16 cellular contexts compared by ENCODE assay signal in genomic region chr6:142323377-142323776, GRCh38. TPM values are rescaled to one million over a fixed set of nuclear protein-coding genes. Genes with fewer than 3 reads are reported as not detected.
DNase-seq lines count a peak whose midpoint lies in the region; ATAC-seq, FAIRE-seq and TF ChIP-seq lines count a peak whose summit lies in the region.
"Had no signal": no experiment of that assay in that cellular context is flagged by ENCODE, and none has a peak within 500 bp of the region (broad histone marks: within the 10 kb centered on the region; RNA-seq: fewer than 3 reads in every experiment).

No MANE protein-coding gene starts in this region.

- H3K27ac ChIP-seq in HepG2 (ENCODE audit: extremely low read length, insufficient read depth, low read length) (peak overlapping the region; percentile 21), right lobe of liver (no peak overlapping the region), colonic mucosa (peak overlapping the region; percentile 20)
- H3K27ac ChIP-seq: ovary, tibial nerve, VCaP had no signal

- H3K4me3 ChIP-seq in HepG2 (replicated peaks in 1 of 3; ENCODE audit: insufficient read depth in 1 of 3, low read depth in 2 of 3, low read length in 3 of 3) = no peak overlapping the region
- no peak overlapping the region for H3K4me3 ChIP-seq in right lobe of liver
- H3K4me3 ChIP-seq in colonic mucosa = no peak overlapping the region
- H3K4me3 ChIP-seq: ovary, tibial nerve had no signal

- TF ChIP-seq POLR2A in HepG2 (IDR thresholded peaks at IDR 0.05; ENCODE audit: insufficient read depth in 1 of 2, low read depth in 2 of 2, low read length in 2 of 2) (no peak), right lobe of liver (IDR thresholded peaks at IDR 0.05) (no peak)

- TF ChIP-seq CTCF in HepG2 (CRISPR knock-in tag; IDR thresholded peaks at IDR 0.05) = no peak
- TF ChIP-seq CTCF in right lobe of liver (IDR thresholded peaks at IDR 0.05) = no peak
- no peak for TF ChIP-seq CTCF in colonic mucosa (IDR thresholded peaks at IDR 0.05)

- H3K9ac ChIP-seq in HepG2 (ENCODE audit: insufficient read depth, low read depth, low read length) = no peak overlapping the region
- H3K9ac ChIP-seq in colonic mucosa (ENCODE audit: low read depth in 2 of 2, low read length in 2 of 2) = no peak overlapping the region

- ATAC-seq in HepG2 (peak; percentile 91), right lobe of liver (no peak), Right ventricle myocardium superior (ENCODE audit: poor library complexity) (no peak), HG03432 (IDR thresholded peaks at IDR 0.05; ENCODE audit: unreplicated experiment) (no peak)
- ATAC-seq: activated naive CD4-positive, alpha-beta T cell treated with anti-CD3 and anti-CD28 coated beads, Interleukin-2, amount 50 U/mL, for 72 hours had no signal

- no peaks in the 10 kb centered on the region for H3K27me3 ChIP-seq in HepG2 (ENCODE audit: control insufficient read depth in 1 of 2, insufficient read depth in 2 of 2, low read length in 2 of 2)
- no peaks in the 10 kb centered on the region for H3K27me3 ChIP-seq in right lobe of liver
- H3K27me3 ChIP-seq in colonic mucosa = no peaks in the 10 kb centered on the region
- H3K27me3 ChIP-seq: ovary, tibial nerve had no signal

- intact Hi-C loops in HepG2 (cut with micrococcal nuclease; ENCODE audit: unreplicated experiment) (no loop called here), right lobe of liver (cut with DNase I) (no loop called here), colonic mucosa (cut with DNase I) (no loop called here), Right ventricle myocardium superior (cut with DNase I) (no loop called here)

- WGBS in HepG2 (ENCODE audit: low lambda C conversion rate) = 41% methylated on average over 6 of the region's 6 CpGs
- 75% methylated on average over 6 of the region's 6 CpGs for WGBS in right lobe of liver (ENCODE audit: insufficient coverage, low coverage, low lambda C conversion rate, missing lambda C conversion rate)

- H4K20me1 ChIP-seq in HepG2 (ENCODE audit: insufficient read depth, low read length) = peaks cover 18% of the 10 kb centered on the region

- no peak overlapping the region for H2AFZ ChIP-seq in HepG2 (ENCODE audit: low read length)

- TF ChIP-seq RAD21 in HepG2 (CRISPR knock-in tag; IDR thresholded peaks at IDR 0.05) = no peak

- no TSS peak for BruUV-seq in HepG2 (replicated peaks; lab: Mats Ljungman, UMichigan)

- POLR2A ChIA-PET in HepG2 (lab: Yijun Ruan, JAX) = interaction anchor here (0.9 to 3.0 kb wide), 3 partner anchors 8 to 50 kb away, joined by 3 to 17 read pairs (median 3); partner anchors contain the start of gene ADGRG6

- H3K36me3 ChIP-seq in HepG2 (replicated peaks in 1 of 2; ENCODE audit: control insufficient read depth in 1 of 2, insufficient read depth in 2 of 2, low read length in 2 of 2) = peaks cover 10 to 32% of the 10 kb centered on the region in 2 experiments; a peak in 4 of 5 replicates
- no peaks in the 10 kb centered on the region for H3K36me3 ChIP-seq in right lobe of liver
- H3K36me3 ChIP-seq in colonic mucosa = no peaks in the 10 kb centered on the region
- H3K36me3 ChIP-seq: ovary, tibial nerve had no signal

- peak; percentile 96 for DNase-seq in HepG2 (ENCODE audit: low spot score)
- DNase-seq in right lobe of liver = no peak
- peak; percentile 90 for DNase-seq in NCI-H69 (lab: John Stamatoyannopoulos, UW)
- peak; percentile 32 for DNase-seq in colonic mucosa
- no peak for DNase-seq in activated CD4-positive, CD25-positive, alpha-beta regulatory T cell treated with anti-CD3 and anti-CD28 coated beads, Interleukin-2, amount 50 U/mL, for 72 hours
- DNase-seq in germinal center (ENCODE audit: low spot score) = no peak
- DNase-seq in Right ventricle myocardium superior = no peak
- DNase-seq: cerebellar nuclear complex, DMS 273 treated with DMSO at 0.1 percent for 48 hours, midbrain, NCI-H446 treated with DMSO at 0.1 percent for 48 hours, ovary had no signal

- TF ChIP-seq EP300 in HepG2 (IDR thresholded peaks at IDR 0.05; ENCODE audit: low read depth in 2 of 2, low read length in 2 of 2) (peak; percentile 59 to 86; a peak in 2 of 4 replicates), HepG2 (CRISPR knock-in tag; IDR thresholded peaks at IDR 0.05; ENCODE audit: borderline replicate concordance) (peak; percentile 74; the same call in 1 of the 2 replicates)

- in situ Hi-C loops in HepG2 (cut with HindIII; ENCODE audit: extremely low pct_ligation_motif_present, low pct_unique_long_range_greater_than_20kb) = no loop called here

- H3K4me1 ChIP-seq in HepG2 (ENCODE audit: insufficient read depth, low read length) = peaks cover 81% of the 10 kb centered on the region
- peaks cover 0 to 17% (median 0%) of the 10 kb centered on the region in 4 donors for H3K4me1 ChIP-seq in right lobe of liver
- peaks cover 5% of the 10 kb centered on the region for H3K4me1 ChIP-seq in colonic mucosa

- CTCF ChIA-PET in HepG2 (lab: Yijun Ruan, JAX; ENCODE audit: low intra/inter-chr PET ratio, low total read pairs) = no interaction called here

- peaks cover 100% of the 10 kb centered on the region for H3K79me2 ChIP-seq in HepG2 (ENCODE audit: insufficient read depth, low read length)

- H3K4me2 ChIP-seq in HepG2 (ENCODE audit: low read depth, low read length) = peak overlapping the region; percentile 8; the same call in 1 of the 2 replicates

- H3K9me3 ChIP-seq in HepG2 (ENCODE audit: low read length) = no peaks in the 10 kb centered on the region
- H3K9me3 ChIP-seq in right lobe of liver = no peaks in the 10 kb centered on the region
- H3K9me3 ChIP-seq in colonic mucosa = no peaks in the 10 kb centered on the region
- H3K9me3 ChIP-seq: ovary, tibial nerve had no signal

- no peak for FAIRE-seq in HepG2 (lab: Jason Lieb, UNC)

TF ChIP-seq in HepG2, 621 proteins besides CTCF, POLR2A, EP300 and RAD21 (continues in another document):
- no peak for TF ChIP-seq TMF1 (CRISPR knock-in tag; IDR thresholded peaks at IDR 0.05; ENCODE audit: low read depth)
- no peak for TF ChIP-seq FUBP1 (CRISPR knock-in tag; IDR thresholded peaks at IDR 0.05; ENCODE audit: borderline replicate concordance)
- 0 out of 2 replicates have a peak, but pooled peaks have one; percentile 34 for TF ChIP-seq HMG20B (CRISPR knock-in tag; conservative IDR thresholded peaks at IDR 0.05)
- no peak for TF ChIP-seq ZNF660 (CRISPR knock-in tag; IDR thresholded peaks at IDR 0.05; ENCODE audit: borderline replicate concordance, low read depth)
- no peak for TF ChIP-seq ZNF564 (CRISPR knock-in tag; IDR thresholded peaks at IDR 0.05)
- TF ChIP-seq ZC3H4 (CRISPR knock-in tag; IDR thresholded peaks at IDR 0.05; ENCODE audit: borderline replicate concordance) = no peak
- no peak for TF ChIP-seq NFE2L1 (CRISPR knock-in tag; IDR thresholded peaks at IDR 0.05; ENCODE audit: borderline replicate concordance)

RNA-seq across cellular contexts. Expression of gene ADGRG6, which starts 21.6 kb away (rescaled TPM):
- 83.6 and 129 TPM in 2 replicates for total RNA-seq in HepG2 (2016; rRNA removed; fragmentation: Illumina TruSeq; extraction: Trizol)
- total RNA-seq in HepG2 (2016; cell fraction: cytosol; rRNA removed; fragmentation: Illumina TruSeq; extraction: Trizol; ENCODE audit: low read depth) = 12.9 and 13.3 TPM in 2 replicates
- total RNA-seq in HepG2 (2016; cell fraction: insoluble cytoplasmic fraction; rRNA removed; fragmentation: Illumina TruSeq; extraction: Trizol) = 76.7 and 125 TPM in 2 replicates
- total RNA-seq in HepG2 (2016; cell fraction: membrane; rRNA removed; fragmentation: Illumina TruSeq; extraction: Trizol) = 29.0 and 33.2 TPM in 2 replicates
- 271 and 292 TPM in 2 replicates for total RNA-seq in HepG2 (2016; cell fraction: nucleus; rRNA removed; fragmentation: Illumina TruSeq; extraction: Trizol)
- 176 and 249 TPM in 2 replicates for polyA plus RNA-seq in HepG2 (2011; rRNA removed)
- 115 and 131 TPM in 2 replicates for polyA plus RNA-seq in HepG2 (2011; cell fraction: cytosol; rRNA removed)
- 148 and 157 TPM in 2 replicates for polyA plus RNA-seq in HepG2 (2011; cell fraction: nucleus; rRNA removed)
- 116 and 147 TPM in 2 replicates for polyA plus RNA-seq in HepG2 (2012)
- polyA plus RNA-seq in HepG2 (2016; cell fraction: cytosol; fragmentation: Illumina TruSeq; extraction: Trizol; ENCODE audit: low read depth) = 1.8 TPM in 2 replicates
- 38.7 and 42.8 TPM in 2 replicates for polyA plus RNA-seq in HepG2 (2016; cell fraction: insoluble cytoplasmic fraction; fragmentation: Illumina TruSeq; extraction: Trizol; ENCODE audit: low read depth)
- 5.0 and 5.8 TPM in 2 replicates for polyA plus RNA-seq in HepG2 (2016; cell fraction: membrane; fragmentation: Illumina TruSeq; extraction: Trizol; ENCODE audit: low read depth)
- polyA plus RNA-seq in HepG2 (2016; cell fraction: nucleus; fragmentation: Illumina TruSeq; extraction: Trizol; ENCODE audit: insufficient read depth, low read depth) = 110 and 113 TPM in 2 replicates
- polyA minus RNA-seq in HepG2 (2011; rRNA and poly(A)+ RNA removed; ENCODE audit: low replicate concordance) = 75.0 and 703 TPM in 2 replicates
- polyA minus RNA-seq in HepG2 (2011; cell fraction: cytosol; rRNA and poly(A)+ RNA removed) = 216 and 224 TPM in 2 replicates
- 1,103 and 1,189 TPM in 2 replicates for polyA minus RNA-seq in HepG2 (2011; cell fraction: nucleus; rRNA and poly(A)+ RNA removed)
- total RNA-seq in right lobe of liver = 100 to 1,000 TPM in 3 of 6 experiments, 10 to 100 TPM in 3; 49.6 to 114 (median 94.6) TPM
- total RNA-seq in colonic mucosa = 10 to 100 TPM; 17.0 to 17.9 TPM
- 3.2 TPM for total RNA-seq in Right ventricle myocardium superior

Comparison
In these comparisons a context has a peak if more than half of its experiments do, and no peak if none do; other contexts are left out.
1. DNase-seq: peak in HepG2 (single experiment), NCI-H69 (single experiment) and colonic mucosa (single experiment); none in right lobe of liver (0 of 3), activated CD4-positive, CD25-positive, alpha-beta regulatory T cell treated with anti-CD3 and anti-CD28 coated beads, Interleukin-2, amount 50 U/mL, for 72 hours (single experiment), germinal center (single experiment) and Right ventricle myocardium superior (single experiment).
2. H3K27ac ChIP-seq: peak in HepG2 (single experiment) and colonic mucosa (single experiment); none in right lobe of liver (0 of 3).